9 cellular contexts compared by ENCODE assay signal in genomic region chr6:41469951-41470340, GRCh38.
DNase-seq lines count a peak whose midpoint lies in the region; ATAC-seq and TF ChIP-seq lines count a peak whose summit lies in the region.
"Had no signal": no experiment of that assay in that cellular context is flagged by ENCODE, and none has a peak within 500 bp of the region (broad histone marks: within the 10 kb centered on the region; RNA-seq: fewer than 3 reads in every experiment).

No MANE protein-coding gene starts in this region.

- peak overlapping the region; percentile 52 for H3K4me3 ChIP-seq in WERI-Rb-1 (ENCODE audit: low read depth, low read length)
- peak overlapping the region; percentile 58 for H3K4me3 ChIP-seq in rectal smooth muscle tissue (ENCODE audit: low read length)
- peak overlapping the region in 1 of 4 donors; percentile 11 for H3K4me3 ChIP-seq in adrenal gland

- H3K9ac ChIP-seq in rectal smooth muscle tissue (ENCODE audit: low read length): no peak overlapping the region

- no peak for TF ChIP-seq CTCF in WERI-Rb-1 (IDR thresholded peaks at IDR 0.05; ENCODE audit: low read depth, low read length)
- no peak for TF ChIP-seq CTCF in adrenal gland (IDR thresholded peaks at IDR 0.05)

- H3K27ac ChIP-seq in WERI-Rb-1 (peak overlapping the region; percentile 77), rectal smooth muscle tissue (ENCODE audit: low read depth, low read length) (no peak overlapping the region), adrenal gland (no peak overlapping the region)
- H3K27ac ChIP-seq: heart left ventricle had no signal

- H3K9me3 ChIP-seq in WERI-Rb-1 (ENCODE audit: severe bottlenecking) (no peaks in the 10 kb centered on the region), adrenal gland (replicated peaks in 1 of 3) (no peaks in the 10 kb centered on the region)
- H3K9me3 ChIP-seq: heart left ventricle had no signal

- H3K4me1 ChIP-seq in rectal smooth muscle tissue (ENCODE audit: control insufficient read depth, insufficient read depth, low read length) (peaks cover 2% of the 10 kb centered on the region), adrenal gland (replicated peaks in 1 of 2) (peaks cover 0 to 5% of the 10 kb centered on the region in 2 donors)

- WGBS in adrenal gland, 4 donors: 31 to 48% (median 38%) methylated on average over 25 to 30 of the region's 30 CpGs

- intact Hi-C loops in left cardiac atrium (cut with DNase I): no loop called here
- intact Hi-C loops in adrenal gland (cut with DNase I): no loop called here

- TF ChIP-seq POLR2A in adrenal gland (IDR thresholded peaks at IDR 0.05): no peak

- peak; percentile 28 to 36 for ATAC-seq in left cardiac atrium

- H3K27me3 ChIP-seq in WERI-Rb-1 (ENCODE audit: insufficient read depth, low read depth, severe bottlenecking) (no peaks in the 10 kb centered on the region), rectal smooth muscle tissue (ENCODE audit: control insufficient read depth, insufficient read depth, low read length) (peaks cover 11% of the 10 kb centered on the region), adrenal gland (peaks cover 25% of the 10 kb centered on the region)

- DNase-seq in GM03348 (ENCODE audit: low spot score): peak; percentile 41
- no peak for DNase-seq in WERI-Rb-1
- DNase-seq in left cardiac atrium: no peak
- DNase-seq in LoVo (ENCODE audit: low spot score): no peak
- no peak for DNase-seq in A172 (ENCODE audit: low spot score)
- no peak for DNase-seq in adrenal gland
- no peak for DNase-seq in NCI-H510A treated with DMSO at 0.1 percent for 48 hours (lab: John Stamatoyannopoulos, UW)

- H3K36me3 ChIP-seq in WERI-Rb-1 (no peaks in the 10 kb centered on the region), rectal smooth muscle tissue (ENCODE audit: control insufficient read depth, insufficient read depth, low read length) (no peaks in the 10 kb centered on the region), adrenal gland (replicated peaks in 1 of 2) (no peaks in the 10 kb centered on the region)
- H3K36me3 ChIP-seq: heart left ventricle had no signal
